16 cellular contexts compared by ENCODE assay signal in genomic region chr3:194876403-194877165, GRCh38.
DNase-seq lines count a peak whose midpoint lies in the region; ATAC-seq and TF ChIP-seq lines count a peak whose summit lies in the region.
"Had no signal": no experiment of that assay in that cellular context is flagged by ENCODE, and none has a peak within 500 bp of the region (broad histone marks: within the 10 kb centered on the region; RNA-seq: fewer than 3 reads in every experiment).

No MANE protein-coding gene starts in this region.

- H4K20me1 ChIP-seq in BLaER1 treated with 17β-estradiol and CSF1 and Interleukin-3, amounts not matched to agents 10 nM and 100 nM: no peaks in the 10 kb centered on the region
- no peaks in the 10 kb centered on the region for H4K20me1 ChIP-seq in GM23338 (replicated peaks; ENCODE audit: insufficient read depth)
- no peaks in the 10 kb centered on the region for H4K20me1 ChIP-seq in MM.1S (ENCODE audit: insufficient read depth, low read length)

- no peak for TF ChIP-seq POLR2A in spleen (IDR thresholded peaks at IDR 0.05)

- no peak for TF ChIP-seq CTCF in GM23338 (conservative IDR thresholded peaks at IDR 0.05; ENCODE audit: low read depth in 2 of 2)
- no peak for TF ChIP-seq CTCF in fibroblast of mammary gland (conservative IDR thresholded peaks at IDR 0.05; ENCODE audit: control insufficient read depth, insufficient read depth, low read depth, low read length)
- no peak for TF ChIP-seq CTCF in MM.1S (IDR thresholded peaks at IDR 0.05; ENCODE audit: low read length)
- TF ChIP-seq CTCF in spleen (IDR thresholded peaks at IDR 0.05 in 8 of 11, conservative IDR thresholded peaks at IDR 0.05 in 3 of 11): no peak

- H3K4me1 ChIP-seq in BLaER1 treated with 17β-estradiol and CSF1 and Interleukin-3, amounts not matched to agents 10 nM and 100 nM: peaks cover 56 to 82% (median 67%) of the 10 kb centered on the region in 10 experiments
- H3K4me1 ChIP-seq in GM23338 (ENCODE audit: insufficient read depth) (peaks cover 12% of the 10 kb centered on the region), MM.1S (ENCODE audit: low read length) (no peaks in the 10 kb centered on the region), spleen (peaks cover 21 to 63% (median 37%) of the 10 kb centered on the region in 6 donors)

- H3K9me2 ChIP-seq in GM23338 (ENCODE audit: insufficient read depth) (no peaks in the 10 kb centered on the region), MM.1S (replicated peaks; ENCODE audit: insufficient read depth, low read length) (no peaks in the 10 kb centered on the region)

- peaks cover 17% of the 10 kb centered on the region for H3K4me1 Mint-ChIP-seq in GM23338
- H3K4me1 Mint-ChIP-seq in stimulated activated memory B cell treated with anti-CD40 and anti-IgM and Interleukin-4, amounts not matched to agents 10 μg/mL and 1 μg/mL and 100 μg/mL, for 72 hours: peaks cover 36% of the 10 kb centered on the region

- no peak overlapping the region for H3K27ac ChIP-seq in BLaER1 treated with 17β-estradiol and CSF1 and Interleukin-3, amounts not matched to agents 10 nM and 100 nM
- no peak overlapping the region for H3K27ac ChIP-seq in GM23338 (ENCODE audit: low read depth)
- no peak overlapping the region for H3K27ac ChIP-seq in MM.1S (ENCODE audit: low read length)
- no peak overlapping the region for H3K27ac ChIP-seq in spleen
- H3K27ac ChIP-seq: KMS-11, PC-9 had no signal

- no peaks in the 10 kb centered on the region for H3K36me3 ChIP-seq in BLaER1 treated with 17β-estradiol and CSF1 and Interleukin-3, amounts not matched to agents 10 nM and 100 nM
- H3K36me3 ChIP-seq in GM23338 (ENCODE audit: insufficient read depth) (no peaks in the 10 kb centered on the region), MM.1S (replicated peaks; ENCODE audit: insufficient read depth, low read length) (no peaks in the 10 kb centered on the region), spleen (no peaks in the 10 kb centered on the region)
- H3K36me3 ChIP-seq: BE2C had no signal

- no peaks in the 10 kb centered on the region for H3K9me3 Mint-ChIP-seq in GM23338
- H3K9me3 Mint-ChIP-seq in stimulated activated memory B cell treated with anti-CD40 and anti-IgM and Interleukin-4, amounts not matched to agents 10 μg/mL and 1 μg/mL and 100 μg/mL, for 72 hours: no peaks in the 10 kb centered on the region
- H3K9me3 Mint-ChIP-seq: CD8-positive, alpha-beta T cell had no signal

- 0 out of 2 replicates have a peak overlapping the region, but pooled peaks have one; percentile 14 for H2AFZ ChIP-seq in GM23338
- H2AFZ ChIP-seq in MM.1S (ENCODE audit: low read length): no peak overlapping the region
- H2AFZ ChIP-seq: PC-9 had no signal

- no peaks in the 10 kb centered on the region for H3K79me2 ChIP-seq in GM23338 (replicated peaks; ENCODE audit: insufficient read depth)
- H3K79me2 ChIP-seq in MM.1S (ENCODE audit: low read length): no peaks in the 10 kb centered on the region

- no peak overlapping the region for H3K4me3 Mint-ChIP-seq in GM23338
- H3K4me3 Mint-ChIP-seq in stimulated activated memory B cell treated with anti-CD40 and anti-IgM and Interleukin-4, amounts not matched to agents 10 μg/mL and 1 μg/mL and 100 μg/mL, for 72 hours: no peak overlapping the region
- H3K4me3 Mint-ChIP-seq: CD8-positive, alpha-beta T cell had no signal

- H3K27ac Mint-ChIP-seq in GM23338: no peak overlapping the region
- H3K27ac Mint-ChIP-seq in stimulated activated memory B cell treated with anti-CD40 and anti-IgM and Interleukin-4, amounts not matched to agents 10 μg/mL and 1 μg/mL and 100 μg/mL, for 72 hours: no peak overlapping the region
- H3K27ac Mint-ChIP-seq: CD8-positive, alpha-beta T cell had no signal

- H3K9me3 ChIP-seq in BLaER1 treated with 17β-estradiol and CSF1 and Interleukin-3, amounts not matched to agents 10 nM and 100 nM (replicated peaks in 1 of 11): 0 out of 22 replicates have a peak, but pooled peaks cover 0 to 5% (median 0%) of the 10 kb centered on the region in 11 experiments
- H3K9me3 ChIP-seq in MM.1S (replicated peaks; ENCODE audit: insufficient read depth, low read length) (no peaks in the 10 kb centered on the region), spleen (no peaks in the 10 kb centered on the region)
- H3K9me3 ChIP-seq: BE2C had no signal

- H3K9ac ChIP-seq in BLaER1 treated with 17β-estradiol and CSF1 and Interleukin-3, amounts not matched to agents 10 nM and 100 nM: no peak overlapping the region
- no peak overlapping the region for H3K9ac ChIP-seq in MM.1S (ENCODE audit: low read length)
- H3K9ac ChIP-seq: KMS-11 had no signal

- H3F3A ChIP-seq in GM23338 (replicated peaks; ENCODE audit: low read depth) (no peaks in the 10 kb centered on the region), MM.1S (ENCODE audit: insufficient read depth, low read length) (no peaks in the 10 kb centered on the region)

- WGBS in spleen, 5 donors: 75 to 85% (median 79%) methylated on average over 11 to 14 of the region's 14 CpGs

- H3K27me3 ChIP-seq in BLaER1 treated with 17β-estradiol and CSF1 and Interleukin-3, amounts not matched to agents 10 nM and 100 nM: no peaks in the 10 kb centered on the region
- no peaks in the 10 kb centered on the region for H3K27me3 ChIP-seq in GM23338 (ENCODE audit: insufficient read depth)
- no peaks in the 10 kb centered on the region for H3K27me3 ChIP-seq in MM.1S (replicated peaks; ENCODE audit: insufficient read depth, low read length)
- no peaks in the 10 kb centered on the region for H3K27me3 ChIP-seq in spleen (replicated peaks in 1 of 7)
- H3K27me3 ChIP-seq: BE2C had no signal

- intact Hi-C loops in sciatic nerve (cut with DNase I) (no loop called here), spleen (cut with DNase I; ENCODE audit: low total_unique reads) (no loop called here)

- no peaks in the 10 kb centered on the region for H3K27me3 Mint-ChIP-seq in GM23338 (ENCODE audit: insufficient read depth, low read depth, poor library complexity)
- peaks cover 27% of the 10 kb centered on the region for H3K27me3 Mint-ChIP-seq in stimulated activated memory B cell treated with anti-CD40 and anti-IgM and Interleukin-4, amounts not matched to agents 10 μg/mL and 1 μg/mL and 100 μg/mL, for 72 hours

- H3K4me3 ChIP-seq in BLaER1 treated with 17β-estradiol and CSF1 and Interleukin-3, amounts not matched to agents 10 nM and 100 nM: no peak overlapping the region
- H3K4me3 ChIP-seq in GM23338 (no peak overlapping the region), fibroblast of mammary gland (ENCODE audit: control insufficient read depth, low read depth, low read length) (no peak overlapping the region), MM.1S (ENCODE audit: low read length) (no peak overlapping the region), spleen (no peak overlapping the region)
- H3K4me3 ChIP-seq: PC-9 had no signal

- DNase-seq in GM23338 (ENCODE audit: low spot score) (no peak), fibroblast of mammary gland (ENCODE audit: low read depth) (peak; percentile 36), sciatic nerve (ENCODE audit: low spot score) (no peak), NCI-H1092 treated with DMSO at 0.1 percent for 48 hours (lab: John Stamatoyannopoulos, UW) (no peak), MM.1S (no peak), spleen (no peak)
- DNase-seq: BE2C; CD8-positive, alpha-beta T cell; H7; NCI-H187 treated with DMSO at 0.1 percent for 48 hours; NCI-H446 treated with DMSO at 0.1 percent for 48 hours; NCI-H748 treated with DMSO at 0.1 percent for 48 hours; PC-9 had no signal

- peak overlapping the region in 6 of 11 experiments; percentile 7 to 26 (median 18); a peak in 3 of 22 replicates for H3K4me2 ChIP-seq in BLaER1 treated with 17β-estradiol and CSF1 and Interleukin-3, amounts not matched to agents 10 nM and 100 nM
- H3K4me2 ChIP-seq in GM23338: no peak overlapping the region
- no peak overlapping the region for H3K4me2 ChIP-seq in MM.1S (ENCODE audit: low read depth, low read length)
- H3K4me2 ChIP-seq: KMS-11, PC-9 had no signal

- H3K36me3 Mint-ChIP-seq in GM23338 (ENCODE audit: low read depth): no peaks in the 10 kb centered on the region
- no peaks in the 10 kb centered on the region for H3K36me3 Mint-ChIP-seq in stimulated activated memory B cell treated with anti-CD40 and anti-IgM and Interleukin-4, amounts not matched to agents 10 μg/mL and 1 μg/mL and 100 μg/mL, for 72 hours
- H3K36me3 Mint-ChIP-seq: CD8-positive, alpha-beta T cell had no signal

- ATAC-seq in GM23338 (no peak), sciatic nerve (peak; percentile 5)
- no peak for ATAC-seq in stimulated activated memory B cell treated with anti-CD40 and anti-IgM and Interleukin-4, amounts not matched to agents 10 μg/mL and 1 μg/mL and 100 μg/mL, for 72 hours
- ATAC-seq: CD8-positive, alpha-beta T cell had no signal

TF ChIP-seq in GM23338, 12 proteins besides CTCF, POLR2A, EP300 and RAD21 (continues in another document):
- TF ChIP-seq REST (IDR thresholded peaks at IDR 0.05; ENCODE audit: unreplicated experiment): no peak

Comparison
In these comparisons a context has a peak if more than half of its experiments do, and no peak if none do; other contexts are left out.
1. H3K4me2 ChIP-seq: peak in BLaER1 treated with 17β-estradiol and CSF1 and Interleukin-3, amounts not matched to agents 10 nM and 100 nM (6 of 11); none in GM23338 (single experiment) and MM.1S (single experiment).